1 cellular context compared by ENCODE assay signal in genomic region chr6:3489032-3489757, GRCh38.
A peak's percentile ranks its signal among the peaks of the same experiment; 100 is the strongest.
TF ChIP-seq lines count a peak whose summit lies in the region.

No MANE protein-coding gene starts in this region.

TF ChIP-seq in H1, 55 proteins besides CTCF, POLR2A, EP300 and RAD21:
- TF ChIP-seq SRF (IDR thresholded peaks at IDR 0.05; ENCODE audit: low read depth, low read length) (no peak), CHD7 (IDR thresholded peaks at IDR 0.05; ENCODE audit: insufficient replicate concordance, low read length) (no peak), MAX (IDR thresholded peaks at IDR 0.05) (no peak), TBP (IDR thresholded peaks at IDR 0.05; ENCODE audit: low read depth, low read length) (no peak), MAFK (IDR thresholded peaks at IDR 0.05; ENCODE audit: low read depth, low read length) (no peak), GTF2F1 (IDR thresholded peaks at IDR 0.05; ENCODE audit: borderline replicate concordance, low read depth, low read length) (no peak), HDAC2 (IDR thresholded peaks at IDR 0.05; ENCODE audit: borderline replicate concordance in 1 of 2, low read depth in 2 of 2, low read length in 2 of 2) (no peak), JUND (IDR thresholded peaks at IDR 0.05; ENCODE audit: low read length) (peak; percentile 34; the same call in 1 of the 2 replicates), SIX5 (IDR thresholded peaks at IDR 0.05; ENCODE audit: low read depth, low read length) (no peak)
- TF ChIP-seq, protein P1, sequence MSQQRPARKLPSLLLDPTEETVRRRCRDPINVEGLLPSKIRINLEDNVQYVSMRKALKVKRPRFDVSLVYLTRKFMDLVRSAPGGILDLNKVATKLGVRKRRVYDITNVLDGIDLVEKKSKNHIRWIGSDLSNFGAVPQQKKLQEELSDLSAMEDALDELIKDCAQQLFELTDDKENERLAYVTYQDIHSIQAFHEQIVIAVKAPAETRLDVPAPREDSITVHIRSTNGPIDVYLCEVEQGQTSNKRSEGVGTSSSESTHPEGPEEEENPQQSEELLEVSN (IDR thresholded peaks at IDR 0.05), result peak; percentile 59; the same call in 1 of the 2 replicates
TF ChIP-seq in H1: peak in this region for 2.
